In genomic region chr13:33244907-33245287, GRCh38 we compare ENCODE assay signal across 16 cellular contexts. TPM values are rescaled to one million over a fixed set of nuclear protein-coding genes. Genes with fewer than 3 reads are reported as not detected.
"Had no signal": no experiment of that assay in that cellular context is flagged by ENCODE, and none has a peak within 500 bp of the region (broad histone marks: within the 10 kb centered on the region; RNA-seq: fewer than 3 reads in every experiment).

No MANE protein-coding gene starts in this region.

- ATAC-seq: left colon, natural killer cell, right lobe of liver had no signal

- H3K9me3 ChIP-seq: ascending aorta, colonic mucosa, ovary, right lobe of liver, testis had no signal

- H3K4me1 ChIP-seq: ascending aorta, right lobe of liver, testis had no signal

- H3K27ac ChIP-seq: ascending aorta, colonic mucosa, ovary, right lobe of liver, stomach had no signal

- FAIRE-seq: frontal cortex, islet of Langerhans had no signal

- H3K27me3 ChIP-seq: ascending aorta, colonic mucosa, ovary, right lobe of liver, stomach, testis had no signal

- H3K4me3 ChIP-seq: ascending aorta, colonic mucosa, ovary, right lobe of liver, stomach, testis had no signal

- H3K36me3 ChIP-seq: ascending aorta, colonic mucosa, ovary, right lobe of liver, stomach had no signal

- DNase-seq: activated CD4-positive, alpha-beta memory T cell treated with anti-CD3 and anti-CD28 coated beads for 36 hours; activated CD4-positive, alpha-beta T cell treated with anti-CD3 and anti-CD28 coated beads for 1 hour; activated naive CD4-positive, alpha-beta T cell treated with anti-CD3 and anti-CD28 coated beads, Interleukin-2, amount 10 ng/mL, durations not matched to agents 7 days and 5 days; activated T-cell treated with anti-CD3 and anti-CD28 coated beads, Interleukin-2, amount 50 U/mL, for 24 hours; caudate nucleus; colonic mucosa; left colon; natural killer cell; ovary; right lobe of liver; stomach; T-helper 1 cell; testis had no signal

RNA-seq across cellular contexts. Expression of gene STARD13, which starts 40.7 kb away (rescaled TPM):
- total RNA-seq: natural killer cell had no signal
